Comparison of ENCODE assay signal across 14 cellular contexts in genomic region chr2:200040831-200041230, GRCh38.
"Had no signal": no experiment of that assay in that cellular context is flagged by ENCODE, and none has a peak within 500 bp of the region (broad histone marks: within the 10 kb centered on the region; RNA-seq: fewer than 3 reads in every experiment).

No MANE protein-coding gene starts in this region.

- DNase-seq: effector memory CD4-positive, alpha-beta T cell; heart left ventricle; hippocampal formation; mammary epithelial cell; mucosa of descending colon; naive thymus-derived CD8-positive, alpha-beta T cell; posterior cingulate gyrus; stimulated activated CD4-positive, alpha-beta T cell treated with anti-CD3 and anti-CD28 coated beads, Interleukin-12 subunit alpha, Interleukin-12 subunit beta, amount 100 ng/mL, for 4 hours; stimulated activated naive CD4-positive, alpha-beta T cell treated with Interleukin-2 at 50 U/mL for 16 hours had no signal

- H3K4me1 ChIP-seq: heart left ventricle had no signal

- ATAC-seq: esophagus mucosa; heart left ventricle; left lobe of liver; mucosa of descending colon; naive thymus-derived CD8-positive, alpha-beta T cell; sciatic nerve had no signal

- H3K27me3 Mint-ChIP-seq: type B pancreatic cell had no signal

- H3K27ac Mint-ChIP-seq: naive thymus-derived CD8-positive, alpha-beta T cell; type B pancreatic cell had no signal

- H3K4me3 ChIP-seq: heart left ventricle, mucosa of descending colon had no signal

- H3K27me3 ChIP-seq: heart left ventricle, neutrophil had no signal

- H3K36me3 Mint-ChIP-seq: type B pancreatic cell had no signal

- H3K36me3 ChIP-seq: heart left ventricle, neutrophil had no signal

- H3K4me1 Mint-ChIP-seq: naive thymus-derived CD8-positive, alpha-beta T cell had no signal

- H3K9me3 Mint-ChIP-seq: type B pancreatic cell had no signal

- H3K9me3 ChIP-seq: neutrophil had no signal

- H3K4me3 Mint-ChIP-seq: naive thymus-derived CD8-positive, alpha-beta T cell; type B pancreatic cell had no signal

- H3K27ac ChIP-seq: heart left ventricle, neutrophil had no signal
